ENCODE assay signal across 15 cellular contexts in genomic region chr11:7485136-7485853, GRCh38. TPM values are rescaled to one million over a fixed set of nuclear protein-coding genes. Genes with fewer than 3 reads are reported as not detected.
DNase-seq lines count a peak whose midpoint lies in the region; ATAC-seq and TF ChIP-seq lines count a peak whose summit lies in the region.
"Had no signal": no experiment of that assay in that cellular context is flagged by ENCODE, and none has a peak within 500 bp of the region (broad histone marks: within the 10 kb centered on the region; RNA-seq: fewer than 3 reads in every experiment).

Gene OLFML1, plus strand, starts transcription at chr11:7485506. Its CDS starts 370 bp downstream, at chr11:7485876.

- TF ChIP-seq POLR2A in esophagus squamous epithelium (IDR thresholded peaks at IDR 0.05), result no peak

- H3K9me3 ChIP-seq in esophagus squamous epithelium (no peaks in the 10 kb centered on the region), lower lobe of right lung (no peaks in the 10 kb centered on the region)
- H3K9me3 ChIP-seq in CD4-positive, alpha-beta T cell (ENCODE audit: control insufficient read depth, low read length), result no peaks in the 10 kb centered on the region
- H3K9me3 ChIP-seq: adrenal gland, BLaER1 had no signal

- TF ChIP-seq CTCF in esophagus squamous epithelium (IDR thresholded peaks at IDR 0.05) (no peak), lower lobe of right lung (IDR thresholded peaks at IDR 0.05) (no peak)
- no peak for TF ChIP-seq CTCF in CD4-positive, alpha-beta T cell (IDR thresholded peaks at IDR 0.05)

- no peaks in the 10 kb centered on the region for H3K36me3 Mint-ChIP-seq in stimulated activated effector memory CD8-positive, alpha-beta T cell treated with anti-CD3 and anti-CD28 coated beads, Interleukin-12 subunit alpha, Interleukin-12 subunit beta, amount 100 ng/mL, for 72 hours
- peaks cover 0 to 5% (median 3%) of the 10 kb centered on the region in 3 donors for H3K36me3 Mint-ChIP-seq in immature natural killer cell
- H3K36me3 Mint-ChIP-seq in CD4-positive, alpha-beta T cell (ENCODE audit: low read depth), result no peaks in the 10 kb centered on the region

- no peaks in the 10 kb centered on the region for H3K4me1 ChIP-seq in esophagus squamous epithelium
- H3K4me1 ChIP-seq in lower lobe of right lung, result peaks cover 5% of the 10 kb centered on the region
- H3K4me1 ChIP-seq: adrenal gland had no signal

- no peaks in the 10 kb centered on the region for H3K27me3 Mint-ChIP-seq in immature natural killer cell (ENCODE audit: low read depth in 3 of 3)
- no peaks in the 10 kb centered on the region for H3K27me3 Mint-ChIP-seq in CD4-positive, alpha-beta T cell

- intact Hi-C loops in esophagus squamous epithelium (cut with DNase I), result no loop called here
- intact Hi-C loops in lower lobe of right lung (cut with DNase I), result no loop called here
- intact Hi-C loops in CD4-positive, alpha-beta T cell (cut with DNase I, micrococcal nuclease), result no loop called here

- no peak within 1 kb of the TSS for H3K27ac Mint-ChIP-seq in stimulated activated effector memory CD8-positive, alpha-beta T cell treated with anti-CD3 and anti-CD28 coated beads, Interleukin-12 subunit alpha, Interleukin-12 subunit beta, amount 100 ng/mL, for 72 hours
- H3K27ac Mint-ChIP-seq in immature natural killer cell, result no peak within 1 kb of the TSS
- no peak within 1 kb of the TSS for H3K27ac Mint-ChIP-seq in CD4-positive, alpha-beta T cell

- H3K4me3 ChIP-seq in esophagus squamous epithelium (peak within 1 kb of the TSS; percentile 0 to 57 (median 30)), lower lobe of right lung (peak within 1 kb of the TSS; percentile 53)
- H3K4me3 ChIP-seq: BLaER1 had no signal

- CTCF ChIA-PET in CD4-positive, alpha-beta T cell (lab: Charles Lee), result interaction anchor here (0.5 kb wide), 1 partner anchor 668 kb away, joined by 5 read pairs; no protein-coding TSS in a partner anchor

- DNase-seq in ELF-1 (ENCODE audit: low read depth, low spot score) (peak; percentile 32), esophagus squamous epithelium (lab: John Stamatoyannopoulos, UW) (no peak), lower lobe of right lung (no peak), immature natural killer cell (no peak)
- DNase-seq in stimulated activated effector memory CD8-positive, alpha-beta T cell treated with anti-CD3 and anti-CD28 coated beads, Interleukin-12 subunit alpha, Interleukin-12 subunit beta, amount 100 ng/mL, for 72 hours (ENCODE audit: low spot score in 2 of 2), result no peak
- no peak for DNase-seq in CD4-positive, alpha-beta T cell
- DNase-seq: adrenal gland, IMR-90, NCI-H2081, T-helper 2 cell had no signal

- H3K36me3 ChIP-seq in esophagus squamous epithelium (no peaks in the 10 kb centered on the region), lower lobe of right lung (no peaks in the 10 kb centered on the region)
- H3K36me3 ChIP-seq: adrenal gland, BLaER1 had no signal

- no peak within 1 kb of the TSS for H3K4me3 Mint-ChIP-seq in stimulated activated effector memory CD8-positive, alpha-beta T cell treated with anti-CD3 and anti-CD28 coated beads, Interleukin-12 subunit alpha, Interleukin-12 subunit beta, amount 100 ng/mL, for 72 hours
- no peak within 1 kb of the TSS for H3K4me3 Mint-ChIP-seq in immature natural killer cell
- H3K4me3 Mint-ChIP-seq in CD4-positive, alpha-beta T cell, result no peak within 1 kb of the TSS

- H3K4me1 Mint-ChIP-seq in stimulated activated effector memory CD8-positive, alpha-beta T cell treated with anti-CD3 and anti-CD28 coated beads, Interleukin-12 subunit alpha, Interleukin-12 subunit beta, amount 100 ng/mL, for 72 hours, result no peaks in the 10 kb centered on the region
- no peaks in the 10 kb centered on the region for H3K4me1 Mint-ChIP-seq in immature natural killer cell
- no peaks in the 10 kb centered on the region for H3K4me1 Mint-ChIP-seq in CD4-positive, alpha-beta T cell (ENCODE audit: low read depth)

- peak within 1 kb of the TSS in 2 of 4 donors; percentile 61 to 69 for H3K27ac ChIP-seq in esophagus squamous epithelium
- H3K27ac ChIP-seq in lower lobe of right lung, result peak within 1 kb of the TSS; percentile 60
- H3K27ac ChIP-seq in CD4-positive, alpha-beta T cell (ENCODE audit: low read depth, low read length), result no peak within 1 kb of the TSS
- H3K27ac ChIP-seq: BLaER1 had no signal

- no peaks in the 10 kb centered on the region for H3K9me3 Mint-ChIP-seq in stimulated activated effector memory CD8-positive, alpha-beta T cell treated with anti-CD3 and anti-CD28 coated beads, Interleukin-12 subunit alpha, Interleukin-12 subunit beta, amount 100 ng/mL, for 72 hours
- no peaks in the 10 kb centered on the region for H3K9me3 Mint-ChIP-seq in immature natural killer cell
- H3K9me3 Mint-ChIP-seq in CD4-positive, alpha-beta T cell, result no peaks in the 10 kb centered on the region

- 48 to 65% methylated on average over 7 of the region's 10 CpGs for WGBS in esophagus squamous epithelium, 2 donors

- peak; percentile 9 to 29 for ATAC-seq in lower lobe of right lung
- peak; percentile 29 for ATAC-seq in stimulated activated effector memory CD8-positive, alpha-beta T cell treated with anti-CD3 and anti-CD28 coated beads, Interleukin-12 subunit alpha, Interleukin-12 subunit beta, amount 100 ng/mL, for 72 hours
- ATAC-seq in GM18520 (IDR thresholded peaks at IDR 0.05; ENCODE audit: unreplicated experiment), result no peak
- ATAC-seq in HG03354 (IDR thresholded peaks at IDR 0.05; ENCODE audit: poor library complexity, severe bottlenecking, unreplicated experiment), result no peak
- ATAC-seq in CD4-positive, alpha-beta T cell (ENCODE audit: poor library complexity), result no peak

- POLR2A ChIA-PET in CD4-positive, alpha-beta T cell (lab: Charles Lee), result no interaction called here

- H3K27me3 ChIP-seq in esophagus squamous epithelium, result no peaks in the 10 kb centered on the region
- no peaks in the 10 kb centered on the region for H3K27me3 ChIP-seq in lower lobe of right lung (ENCODE audit: low read depth)
- no peaks in the 10 kb centered on the region for H3K27me3 ChIP-seq in CD4-positive, alpha-beta T cell (ENCODE audit: control insufficient read depth, insufficient read depth, low read length)
- H3K27me3 ChIP-seq: adrenal gland, BLaER1 had no signal

RNA-seq across cellular contexts. Expression of gene OLFML1, which starts in this region (rescaled TPM):
- total RNA-seq in esophagus squamous epithelium (1 to 10 TPM in 2 of 4 donors, under 1 TPM in 1, not detected in 1; 0.35 to 6.3 (median 2.4) TPM), lower lobe of right lung (23.2 TPM)
- under 1 TPM in 2 of 3 donors, not detected in 1; 0.13 to 0.18 TPM for polyA plus RNA-seq in immature natural killer cell
- total RNA-seq in CD4-positive, alpha-beta T cell, result not detected
- total RNA-seq: activated CD8-positive, alpha-beta memory T cell treated with anti-CD3 and anti-CD28 coated beads for 36 hours; endothelial cell of umbilical vein had no signal
- polyA plus RNA-seq: endothelial cell of umbilical vein had no signal

Comparison
In these comparisons a context has a peak if more than half of its experiments do, and no peak if none do; other contexts are left out.
1. ATAC-seq: peak in lower lobe of right lung (2 of 2) and stimulated activated effector memory CD8-positive, alpha-beta T cell treated with anti-CD3 and anti-CD28 coated beads, Interleukin-12 subunit alpha, Interleukin-12 subunit beta, amount 100 ng/mL, for 72 hours (single experiment); none in GM18520 (single experiment), HG03354 (single experiment) and CD4-positive, alpha-beta T cell (single experiment).